Comparison of ENCODE assay signal across 1 cellular context in the genomic region with DNA sequence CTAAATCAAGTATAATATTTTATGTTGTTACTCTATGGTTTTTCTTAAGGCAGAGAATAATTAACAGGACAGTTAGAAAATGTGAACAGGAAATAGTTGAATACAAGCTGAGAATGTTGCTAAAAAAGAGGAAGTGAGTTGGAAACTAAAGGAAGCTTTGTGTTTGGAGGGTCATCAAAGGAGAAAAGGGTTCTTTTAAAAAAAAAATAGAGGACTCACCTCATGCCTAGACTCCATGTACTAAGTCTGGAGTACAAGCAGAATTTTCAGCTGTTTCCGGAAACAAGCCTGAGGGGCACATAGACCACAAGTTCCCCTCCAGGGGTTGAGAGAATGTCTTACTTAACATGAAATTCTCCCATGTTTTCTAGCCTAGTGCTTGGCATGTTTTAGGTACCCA.
TF ChIP-seq lines count a peak whose summit lies in the region.

No MANE protein-coding gene starts in this region.

TF ChIP-seq in SK-N-SH treated with all-trans-retinoic acid at 6 μM for 48 hours, 23 proteins besides CTCF, POLR2A, EP300 and RAD21 (continued from another document):
- TF ChIP-seq, protein P1, sequence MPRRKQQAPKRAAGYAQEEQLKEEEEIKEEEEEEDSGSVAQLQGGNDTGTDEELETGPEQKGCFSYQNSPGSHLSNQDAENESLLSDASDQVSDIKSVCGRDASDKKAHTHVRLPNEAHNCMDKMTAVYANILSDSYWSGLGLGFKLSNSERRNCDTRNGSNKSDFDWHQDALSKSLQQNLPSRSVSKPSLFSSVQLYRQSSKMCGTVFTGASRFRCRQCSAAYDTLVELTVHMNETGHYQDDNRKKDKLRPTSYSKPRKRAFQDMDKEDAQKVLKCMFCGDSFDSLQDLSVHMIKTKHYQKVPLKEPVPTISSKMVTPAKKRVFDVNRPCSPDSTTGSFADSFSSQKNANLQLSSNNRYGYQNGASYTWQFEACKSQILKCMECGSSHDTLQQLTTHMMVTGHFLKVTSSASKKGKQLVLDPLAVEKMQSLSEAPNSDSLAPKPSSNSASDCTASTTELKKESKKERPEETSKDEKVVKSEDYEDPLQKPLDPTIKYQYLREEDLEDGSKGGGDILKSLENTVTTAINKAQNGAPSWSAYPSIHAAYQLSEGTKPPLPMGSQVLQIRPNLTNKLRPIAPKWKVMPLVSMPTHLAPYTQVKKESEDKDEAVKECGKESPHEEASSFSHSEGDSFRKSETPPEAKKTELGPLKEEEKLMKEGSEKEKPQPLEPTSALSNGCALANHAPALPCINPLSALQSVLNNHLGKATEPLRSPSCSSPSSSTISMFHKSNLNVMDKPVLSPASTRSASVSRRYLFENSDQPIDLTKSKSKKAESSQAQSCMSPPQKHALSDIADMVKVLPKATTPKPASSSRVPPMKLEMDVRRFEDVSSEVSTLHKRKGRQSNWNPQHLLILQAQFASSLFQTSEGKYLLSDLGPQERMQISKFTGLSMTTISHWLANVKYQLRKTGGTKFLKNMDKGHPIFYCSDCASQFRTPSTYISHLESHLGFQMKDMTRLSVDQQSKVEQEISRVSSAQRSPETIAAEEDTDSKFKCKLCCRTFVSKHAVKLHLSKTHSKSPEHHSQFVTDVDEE (CRISPR knock-in tag; IDR thresholded peaks at IDR 0.05): no peak
- TF ChIP-seq PATZ1 (CRISPR knock-in tag; IDR thresholded peaks at IDR 0.05; ENCODE audit: borderline replicate concordance) (no peak), ISL1 (CRISPR knock-in tag; IDR thresholded peaks at IDR 0.05) (no peak), ZFP30 (CRISPR knock-in tag; IDR thresholded peaks at IDR 0.05) (no peak), ZC3H10 (CRISPR knock-in tag; IDR thresholded peaks at IDR 0.05) (no peak), ZNF565 (CRISPR knock-in tag; conservative IDR thresholded peaks at IDR 0.05; ENCODE audit: low read depth) (no peak), CSDC2 (CRISPR knock-in tag; IDR thresholded peaks at IDR 0.05) (no peak), RARB (CRISPR knock-in tag; IDR thresholded peaks at IDR 0.05) (no peak), ESRRG (CRISPR knock-in tag; IDR thresholded peaks at IDR 0.05) (no peak)
- TF ChIP-seq, protein P2, sequence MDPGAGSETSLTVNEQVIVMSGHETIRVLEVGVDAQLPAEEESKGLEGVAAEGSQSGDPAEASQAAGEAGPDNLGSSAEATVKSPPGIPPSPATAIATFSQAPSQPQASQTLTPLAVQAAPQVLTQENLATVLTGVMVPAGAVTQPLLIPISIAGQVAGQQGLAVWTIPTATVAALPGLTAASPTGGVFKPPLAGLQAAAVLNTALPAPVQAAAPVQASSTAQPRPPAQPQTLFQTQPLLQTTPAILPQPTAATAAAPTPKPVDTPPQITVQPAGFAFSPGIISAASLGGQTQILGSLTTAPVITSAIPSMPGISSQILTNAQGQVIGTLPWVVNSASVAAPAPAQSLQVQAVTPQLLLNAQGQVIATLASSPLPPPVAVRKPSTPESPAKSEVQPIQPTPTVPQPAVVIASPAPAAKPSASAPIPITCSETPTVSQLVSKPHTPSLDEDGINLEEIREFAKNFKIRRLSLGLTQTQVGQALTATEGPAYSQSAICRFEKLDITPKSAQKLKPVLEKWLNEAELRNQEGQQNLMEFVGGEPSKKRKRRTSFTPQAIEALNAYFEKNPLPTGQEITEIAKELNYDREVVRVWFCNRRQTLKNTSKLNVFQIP (CRISPR knock-in tag; IDR thresholded peaks at IDR 0.05; ENCODE audit: borderline replicate concordance, low read depth): no peak
